17 cellular contexts compared by ENCODE assay signal in genomic region chr1:183002797-183003594, GRCh38. TPM values are rescaled to one million over a fixed set of nuclear protein-coding genes. Genes with fewer than 3 reads are reported as not detected.
DNase-seq lines count a peak whose midpoint lies in the region; ATAC-seq and TF ChIP-seq lines count a peak whose summit lies in the region.
"Had no signal": no experiment of that assay in that cellular context is flagged by ENCODE, and none has a peak within 500 bp of the region (broad histone marks: within the 10 kb centered on the region; RNA-seq: fewer than 3 reads in every experiment).

No MANE protein-coding gene starts in this region.

- DNase-seq in NCI-H1105 treated with DMSO at 0.1 percent for 48 hours (lab: John Stamatoyannopoulos, UW) (peak; percentile 28), NCI-H1105 (lab: John Stamatoyannopoulos, UW) (no peak), epithelial cell of proximal tubule (ENCODE audit: low read depth) (no peak), left lung (no peak), upper lobe of right lung (no peak), hepatic stellate cell (ENCODE audit: low spot score) (no peak), hypothalamus (lab: John Stamatoyannopoulos, UW) (no peak)
- DNase-seq in effector CD4-positive, alpha-beta T cell = no peak
- DNase-seq: activated CD4-positive, alpha-beta T cell treated with anti-CD3 and anti-CD28 coated beads, Interleukin-2, amount 50 U/mL, for 4 hours; activated effector memory CD4-positive, alpha-beta T cell treated with anti-CD3 and anti-CD28 coated beads, Interleukin-2, amount 50 U/mL, for 16 hours; DMS79; GOT3; mesendoderm; NCI-H82; T-cell had no signal

- H3K27me3 ChIP-seq in left lung (no peaks in the 10 kb centered on the region), upper lobe of right lung (no peaks in the 10 kb centered on the region)
- H3K27me3 ChIP-seq: tibial nerve had no signal

- H3K36me3 ChIP-seq in left lung (no peaks in the 10 kb centered on the region), upper lobe of right lung (no peaks in the 10 kb centered on the region)
- H3K36me3 ChIP-seq: tibial nerve had no signal

- no peak for TF ChIP-seq CTCF in epithelial cell of proximal tubule (conservative IDR thresholded peaks at IDR 0.05; ENCODE audit: low read depth, low read length)
- TF ChIP-seq CTCF in left lung (IDR thresholded peaks at IDR 0.05) = no peak
- TF ChIP-seq CTCF in upper lobe of right lung (IDR thresholded peaks at IDR 0.05) = no peak

- no peak overlapping the region for H3K27ac ChIP-seq in left lung
- peak overlapping the region; percentile 32 for H3K27ac ChIP-seq in upper lobe of right lung

- peak; percentile 70 for ATAC-seq in left lung
- ATAC-seq in upper lobe of right lung = peak; percentile 27
- ATAC-seq: T-cell had no signal

- intact Hi-C loops in left lung (cut with DNase I) (no loop called here), upper lobe of right lung (cut with DNase I) (no loop called here)

- H3K9me3 ChIP-seq in left lung = no peaks in the 10 kb centered on the region
- H3K9me3 ChIP-seq in upper lobe of right lung = no peaks in the 10 kb centered on the region
- H3K9me3 ChIP-seq: tibial nerve had no signal

- H3K4me1 ChIP-seq in left lung (peaks cover 0 to 3% of the 10 kb centered on the region in 2 donors), upper lobe of right lung (peaks cover 13% of the 10 kb centered on the region)

- H3K4me3 ChIP-seq in epithelial cell of proximal tubule (ENCODE audit: low read depth, low read length) (peak overlapping the region; percentile 27), left lung (no peak overlapping the region), upper lobe of right lung (no peak overlapping the region)
- H3K4me3 ChIP-seq: tibial nerve had no signal

RNA-seq across cellular contexts. Expression of gene LAMC1, which starts 20.2 kb away (rescaled TPM):
- 122 and 162 TPM in 2 replicates for total RNA-seq in epithelial cell of proximal tubule
- 100 to 1,000 TPM; 144 to 213 TPM for total RNA-seq in left lung
- total RNA-seq in upper lobe of right lung = 120 TPM

RNA-seq across cellular contexts. Expression of gene SHCBP1L, which starts 50.0 kb away (rescaled TPM):
- total RNA-seq in epithelial cell of proximal tubule = 0.17 and 0.80 TPM in 2 replicates
- not detected for total RNA-seq in left lung
- not detected for total RNA-seq in upper lobe of right lung
- total RNA-seq: glomerular endothelial cell, T-cell had no signal
